Comparison of ENCODE assay signal across 8 cellular contexts in the genomic region with DNA sequence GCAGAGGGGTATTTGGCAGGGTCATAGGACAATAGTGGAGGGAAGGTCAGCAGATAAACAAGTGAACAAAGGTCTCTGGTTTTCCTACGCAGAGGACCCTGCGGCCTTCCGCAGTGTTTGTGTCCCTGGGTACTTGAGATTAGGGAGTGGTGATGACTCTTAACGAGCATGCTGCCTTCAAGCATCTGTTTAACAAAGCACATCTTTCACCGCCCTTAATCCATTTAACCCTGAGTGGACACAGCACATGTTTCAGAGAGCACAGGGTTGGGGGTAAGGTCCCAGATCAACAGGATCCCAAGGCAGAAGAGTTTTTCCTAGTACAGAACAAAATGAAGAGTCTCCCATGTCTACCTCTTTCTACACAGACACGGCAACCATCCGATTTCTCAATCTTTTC. TPM values are rescaled to one million over a fixed set of nuclear protein-coding genes. Genes with fewer than 3 reads are reported as not detected.
"Had no signal": no experiment of that assay in that cellular context is flagged by ENCODE, and none has a peak within 500 bp of the region (broad histone marks: within the 10 kb centered on the region; RNA-seq: fewer than 3 reads in every experiment).

No MANE protein-coding gene starts in this region.

RNA-seq across cellular contexts. Expression of a gene that starts 33.4 kb away (rescaled TPM):
- total RNA-seq: neural crest cell, osteocyte, progenitor cell of endocrine pancreas, smooth muscle cell had no signal
- polyA plus RNA-seq: neural cell, smooth muscle cell had no signal

RNA-seq across cellular contexts. Expression of a gene that starts 50.8 kb away (rescaled TPM):
- total RNA-seq: natural killer cell treated with Interleukin-12 subunit alpha and Interleukin-12 subunit beta and Interleukin-15 and Interleukin-18, amount 100 ng/mL, for 72 hours; neural crest cell; osteocyte; progenitor cell of endocrine pancreas; pulmonary artery endothelial cell had no signal
- polyA plus RNA-seq: naive thymus-derived CD8-positive, alpha-beta T cell; neural cell had no signal
